In genomic region chr12:1804545-1805332, GRCh38 we compare ENCODE assay signal across 8 cellular contexts. TPM values are rescaled to one million over a fixed set of nuclear protein-coding genes. Genes with fewer than 3 reads are reported as not detected.
DNase-seq lines count a peak whose midpoint lies in the region; ATAC-seq, FAIRE-seq and TF ChIP-seq lines count a peak whose summit lies in the region.

No MANE protein-coding gene starts in this region.

- no peak overlapping the region; the same call in 1 of the 2 replicates for H3K4me3 Mint-ChIP-seq in WTC11

- H3K36me3 ChIP-seq in ACC112 (ENCODE audit: insufficient read depth, low read length) (no peaks in the 10 kb centered on the region), kidney (ENCODE audit: control insufficient read depth in 1 of 2, insufficient read depth in 2 of 2, low read length in 2 of 2) (no peaks in the 10 kb centered on the region)

- CTCF ChIA-PET in WTC11 (lab: Charles Lee): interaction anchor here (0.6 to 0.9 kb wide), 2 partner anchors 117 to 135 kb away, joined by 4 read pairs; no protein-coding TSS in a partner anchor

- no peaks in the 10 kb centered on the region for H3K36me3 Mint-ChIP-seq in WTC11

- H3K9ac ChIP-seq in kidney (ENCODE audit: low read length in 2 of 2): no peak overlapping the region

- H3K4me3 ChIP-seq in ACC112 (ENCODE audit: low read depth, low read length) (no peak overlapping the region), kidney (ENCODE audit: low read length in 2 of 2) (no peak overlapping the region)

- ATAC-seq in GM18870 (IDR thresholded peaks at IDR 0.05; ENCODE audit: unreplicated experiment): peak; percentile 76
- peak; percentile 89 for ATAC-seq in HG03097 (IDR thresholded peaks at IDR 0.05; ENCODE audit: low FRiP score, unreplicated experiment)
- peak; percentile 89 for ATAC-seq in WTC11

- DNase-seq in NCI-H226 (peak; percentile 83), WTC11 (ENCODE audit: low spot score) (peak; percentile 88), T47D (ENCODE audit: low read depth in 1 of 2, low spot score in 1 of 2) (peak; percentile 92 to 93), kidney (peak; percentile 93)
- peak; percentile 86 for DNase-seq in stimulated activated CD4-positive, alpha-beta T cell treated with anti-CD3 and anti-CD28 coated beads, Interleukin-1b, Interleukin-23, amount 100 ng/mL, for 48 hours

- H3K27me3 ChIP-seq in ACC112 (ENCODE audit: insufficient read depth, low read length): no peaks in the 10 kb centered on the region

- H3K27ac Mint-ChIP-seq in WTC11: no peak overlapping the region

- no peaks in the 10 kb centered on the region for H3K79me2 ChIP-seq in ACC112 (ENCODE audit: control insufficient read depth, insufficient read depth, low read length, unreplicated experiment)

- 0 out of 2 replicates have a peak, but pooled peaks cover 3% of the 10 kb centered on the region for H3K9me3 Mint-ChIP-seq in WTC11

- H3K27me3 Mint-ChIP-seq in WTC11 (ENCODE audit: low read depth): no peaks in the 10 kb centered on the region

- POLR2A ChIA-PET in WTC11 (lab: Charles Lee): no interaction called here

- H3K4me1 Mint-ChIP-seq in WTC11: peaks cover 6% of the 10 kb centered on the region; the same call in 1 of the 2 replicates

- peaks cover 6% of the 10 kb centered on the region for H3K4me1 ChIP-seq in ACC112 (ENCODE audit: control insufficient read depth, insufficient read depth, low read length, unreplicated experiment)
- no peaks in the 10 kb centered on the region for H3K4me1 ChIP-seq in kidney (ENCODE audit: control insufficient read depth in 1 of 2, insufficient read depth in 1 of 2, low read depth in 1 of 2, low read length in 2 of 2)

- TF ChIP-seq CTCF in WTC11 (IDR thresholded peaks at IDR 0.05) (no peak), kidney (IDR thresholded peaks at IDR 0.05; ENCODE audit: borderline replicate concordance, extremely low read depth, insufficient read depth) (no peak)

- no peak overlapping the region for H3K27ac ChIP-seq in ACC112 (ENCODE audit: low read depth, low read length)
- H3K27ac ChIP-seq in kidney (ENCODE audit: low read depth in 2 of 2, low read length in 2 of 2): no peak overlapping the region

- in situ Hi-C loops in T47D (cut with HindIII; ENCODE audit: low pct_unique_long_range_greater_than_20kb, low sequenced_read_pairs): no loop called here

- no peak for FAIRE-seq in kidney (lab: Jason Lieb, UNC)

- intact Hi-C loops in kidney (cut with DNase I): no loop called here

- peak overlapping the region; percentile 95 for H2AFZ ChIP-seq in ACC112 (ENCODE audit: low read length, unreplicated experiment)

- no peaks in the 10 kb centered on the region for H3K9me3 ChIP-seq in kidney (ENCODE audit: control insufficient read depth in 1 of 2, low read length in 2 of 2)

TF ChIP-seq in WTC11, 78 proteins besides CTCF, POLR2A, EP300 and RAD21 (continues in another document):
- TF ChIP-seq ZNF512 (CRISPR knock-in tag; IDR thresholded peaks at IDR 0.05; ENCODE audit: borderline replicate concordance) (no peak), HMGXB4 (CRISPR knock-in tag; IDR thresholded peaks at IDR 0.05) (no peak), MAX (CRISPR knock-in tag; IDR thresholded peaks at IDR 0.05) (peak; percentile 91), NFE2L1 (CRISPR knock-in tag; IDR thresholded peaks at IDR 0.05) (no peak), USF1 (CRISPR knock-in tag; IDR thresholded peaks at IDR 0.05) (0 out of 2 replicates have a peak, but pooled peaks have one; percentile 14), ARID4B (CRISPR knock-in tag; IDR thresholded peaks at IDR 0.05; ENCODE audit: borderline replicate concordance) (no peak), RORB (CRISPR knock-in tag; IDR thresholded peaks at IDR 0.05) (no peak), NR1H2 (CRISPR knock-in tag; IDR thresholded peaks at IDR 0.05) (no peak), TP53 (CRISPR knock-in tag; IDR thresholded peaks at IDR 0.05) (no peak), ZNF121 (CRISPR knock-in tag; IDR thresholded peaks at IDR 0.05) (peak; percentile 32; the same call in 1 of the 2 replicates), SMAD4 (CRISPR knock-in tag; IDR thresholded peaks at IDR 0.05) (no peak), ETV6 (CRISPR knock-in tag; IDR thresholded peaks at IDR 0.05) (peak; percentile 87), MXD4 (CRISPR knock-in tag; IDR thresholded peaks at IDR 0.05; ENCODE audit: borderline replicate concordance) (no peak), ZSCAN18 (CRISPR knock-in tag; IDR thresholded peaks at IDR 0.05) (no peak)

RNA-seq across cellular contexts. Expression of gene LRTM2, which starts 15.6 kb away (rescaled TPM):
- total RNA-seq in WTC11 (2021) (0.30 to 0.66 TPM (median 0.34 TPM) in 3 replicates), kidney (not detected)
- polyA plus RNA-seq in kidney (ENCODE audit: insufficient read depth, low read depth, low replicate concordance): not detected
